Comparison of ENCODE assay signal across 8 cellular contexts in genomic region chr9:136902259-136902821, GRCh38. TPM values are rescaled to one million over a fixed set of nuclear protein-coding genes. Genes with fewer than 3 reads are reported as not detected.
DNase-seq lines count a peak whose midpoint lies in the region; TF ChIP-seq lines count a peak whose summit lies in the region.

No MANE protein-coding gene starts in this region.

- H3K4me3 ChIP-seq in HEK293 (ENCODE audit: low read depth, low read length) (no peak overlapping the region), liver (ENCODE audit: low read depth in 1 of 3, low read length in 3 of 3) (no peak overlapping the region), HAP-1 (no peak overlapping the region)

- peak overlapping the region; percentile 20 to 91 for H3K9ac ChIP-seq in liver (ENCODE audit: low read depth in 1 of 2, low read length in 2 of 2)

- H3K4me1 ChIP-seq in HEK293 (ENCODE audit: control insufficient read depth, insufficient read depth, low read length) (no peaks in the 10 kb centered on the region), liver (ENCODE audit: control insufficient read depth in 4 of 4, insufficient read depth in 4 of 4, low read length in 3 of 4) (peaks cover 12 to 31% (median 20%) of the 10 kb centered on the region in 4 donors), HAP-1 (no peaks in the 10 kb centered on the region)

- 12% methylated on average over 15 of the region's 15 CpGs for WGBS in liver

- TF ChIP-seq RAD21 in liver (IDR thresholded peaks at IDR 0.05), result peak; percentile 43 to 48

- CTCF ChIA-PET in HEK293 (lab: Yijun Ruan, JAX), result interaction anchor here (0.5 to 0.7 kb wide), 2 partner anchors 127 to 230 kb away, joined by 3 read pairs; no protein-coding TSS in a partner anchor

- in situ Hi-C loops in HAP-1 (cut with MboI; ENCODE audit: low sequenced_read_pairs), result no loop called here

- DNase-seq in ELR (ENCODE audit: low read depth), result peak; percentile 70
- DNase-seq in T follicular helper cell (ENCODE audit: low read depth), result peak; percentile 81
- DNase-seq in astrocyte of the hippocampus (ENCODE audit: low read depth, low spot score), result peak; percentile 91
- DNase-seq in stimulated activated CD8-positive, alpha-beta memory T cell treated with anti-CD3 and anti-CD28 coated beads, Interleukin-15, amount 100 ng/mL, for 48 hours (ENCODE audit: low read depth in 2 of 2), result peak; percentile 82
- DNase-seq in NCI-H146 treated with DMSO at 0.1 percent for 48 hours (lab: John Stamatoyannopoulos, UW; ENCODE audit: unreplicated experiment), result no peak
- no peak for DNase-seq in HAP-1 (ENCODE audit: low spot score in 2 of 2)

- H3K9me3 ChIP-seq in HEK293 (ENCODE audit: control insufficient read depth, insufficient read depth, low read depth, low read length), result no peaks in the 10 kb centered on the region
- H3K9me3 ChIP-seq in liver (ENCODE audit: control insufficient read depth in 4 of 4, low read length in 3 of 4), result no peaks in the 10 kb centered on the region
- H3K9me3 ChIP-seq in HAP-1, result no peaks in the 10 kb centered on the region

- POLR2A ChIA-PET in HEK293 (lab: Yijun Ruan, JAX), result interaction anchor here (0.5 to 1.5 kb wide), 3 partner anchors 16 to 59 kb away, joined by 3 to 7 read pairs (median 5); partner anchors contain the start of gene TRAF2

- H3K27ac ChIP-seq in HEK293 (ENCODE audit: extremely low read depth, low read depth, low read length) (0 out of 2 replicates have a peak overlapping the region, but pooled peaks have one; percentile 16), liver (ENCODE audit: low read depth in 1 of 2, low read length in 2 of 2) (peak overlapping the region; percentile 83 to 94)

- no peaks in the 10 kb centered on the region for H3K27me3 ChIP-seq in liver (ENCODE audit: control insufficient read depth in 4 of 4, insufficient read depth in 4 of 4, low read length in 3 of 4)
- no peaks in the 10 kb centered on the region for H3K27me3 ChIP-seq in HAP-1 (ENCODE audit: low read depth)

- H3K36me3 ChIP-seq in HEK293 (ENCODE audit: control insufficient read depth in 2 of 2, insufficient read depth in 1 of 2, low read length in 2 of 2), result peaks cover 19 to 72% of the 10 kb centered on the region in 2 experiments; a peak in 2 of 3 replicates
- peaks cover 0 to 14% (median 9%) of the 10 kb centered on the region in 4 donors for H3K36me3 ChIP-seq in liver (ENCODE audit: control insufficient read depth in 4 of 4, insufficient read depth in 3 of 4, low read depth in 1 of 4, low read length in 3 of 4)
- peaks cover 73% of the 10 kb centered on the region for H3K36me3 ChIP-seq in HAP-1 (replicated peaks)

- no peak for TF ChIP-seq CTCF in HEK293 (tag by site-specific recombination; IDR thresholded peaks at IDR 0.05)
- no peak for TF ChIP-seq CTCF in liver (IDR thresholded peaks at IDR 0.05; ENCODE audit: low read depth, low read length, missing input control)

TF ChIP-seq in HEK293, 187 proteins besides CTCF, POLR2A, EP300 and RAD21 (continues in another document):
- TF ChIP-seq ZNF10 (tag by site-specific recombination; IDR thresholded peaks at IDR 0.05) (no peak), PRDM1 (tag by site-specific recombination; IDR thresholded peaks at IDR 0.05) (no peak), ZNF132 (tag by site-specific recombination; IDR thresholded peaks at IDR 0.05; ENCODE audit: borderline replicate concordance) (no peak), ZNF473 (tag by site-specific recombination; IDR thresholded peaks at IDR 0.05) (no peak), ZNF404 (tag by site-specific recombination; IDR thresholded peaks at IDR 0.05) (no peak)

TF ChIP-seq in liver, 16 proteins besides CTCF, POLR2A, EP300 and RAD21:
- TF ChIP-seq RXRA (IDR thresholded peaks at IDR 0.05), result peak; percentile 26 to 88
- TF ChIP-seq JUND (IDR thresholded peaks at IDR 0.05), result peak in 1 of 2 donors; percentile 51
- TF ChIP-seq SP1 (IDR thresholded peaks at IDR 0.05), result peak; percentile 66
- TF ChIP-seq REST (IDR thresholded peaks at IDR 0.05), result peak; percentile 90
- TF ChIP-seq HNF4G (IDR thresholded peaks at IDR 0.05), result no peak
- TF ChIP-seq NR2F2 (IDR thresholded peaks at IDR 0.05), result no peak
- peak in 1 of 2 donors; percentile 65 for TF ChIP-seq EGR1 (IDR thresholded peaks at IDR 0.05; ENCODE audit: low read depth in 2 of 2)
- TF ChIP-seq TAF1 (conservative IDR thresholded peaks at IDR 0.05), result peak; percentile 80
- TF ChIP-seq, protein P1, sequence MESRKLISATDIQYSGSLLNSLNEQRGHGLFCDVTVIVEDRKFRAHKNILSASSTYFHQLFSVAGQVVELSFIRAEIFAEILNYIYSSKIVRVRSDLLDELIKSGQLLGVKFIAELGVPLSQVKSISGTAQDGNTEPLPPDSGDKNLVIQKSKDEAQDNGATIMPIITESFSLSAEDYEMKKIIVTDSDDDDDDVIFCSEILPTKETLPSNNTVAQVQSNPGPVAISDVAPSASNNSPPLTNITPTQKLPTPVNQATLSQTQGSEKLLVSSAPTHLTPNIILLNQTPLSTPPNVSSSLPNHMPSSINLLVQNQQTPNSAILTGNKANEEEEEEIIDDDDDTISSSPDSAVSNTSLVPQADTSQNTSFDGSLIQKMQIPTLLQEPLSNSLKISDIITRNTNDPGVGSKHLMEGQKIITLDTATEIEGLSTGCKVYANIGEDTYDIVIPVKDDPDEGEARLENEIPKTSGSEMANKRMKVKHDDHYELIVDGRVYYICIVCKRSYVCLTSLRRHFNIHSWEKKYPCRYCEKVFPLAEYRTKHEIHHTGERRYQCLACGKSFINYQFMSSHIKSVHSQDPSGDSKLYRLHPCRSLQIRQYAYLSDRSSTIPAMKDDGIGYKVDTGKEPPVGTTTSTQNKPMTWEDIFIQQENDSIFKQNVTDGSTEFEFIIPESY (IDR thresholded peaks at IDR 0.05), result no peak
- TF ChIP-seq YY1 (IDR thresholded peaks at IDR 0.05), result peak; percentile 88
- no peak for TF ChIP-seq MAX (IDR thresholded peaks at IDR 0.05)
- peak; percentile 44 for TF ChIP-seq FOXA1 (IDR thresholded peaks at IDR 0.05)
- TF ChIP-seq, protein P2, sequence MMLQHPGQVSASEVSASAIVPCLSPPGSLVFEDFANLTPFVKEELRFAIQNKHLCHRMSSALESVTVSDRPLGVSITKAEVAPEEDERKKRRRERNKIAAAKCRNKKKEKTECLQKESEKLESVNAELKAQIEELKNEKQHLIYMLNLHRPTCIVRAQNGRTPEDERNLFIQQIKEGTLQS (IDR thresholded peaks at IDR 0.05), result no peak
- peak in 1 of 2 donors; percentile 34 for TF ChIP-seq GABPA (IDR thresholded peaks at IDR 0.05 in 1 of 2, conservative IDR thresholded peaks at IDR 0.05 in 1 of 2)
- peak; percentile 58 for TF ChIP-seq FOXA2 (IDR thresholded peaks at IDR 0.05)
- peak; percentile 56 to 84 for TF ChIP-seq HNF4A (conservative IDR thresholded peaks at IDR 0.05)

RNA-seq across cellular contexts. Expression of gene TRAF2, which starts 16.0 kb away (rescaled TPM):
- 10 to 100 TPM in 1 of 2 donors, 1 to 10 TPM in 1; 7.5 to 14.9 TPM for total RNA-seq in liver
- 1 to 10 TPM; 4.7 to 6.1 TPM for polyA plus RNA-seq in liver

RNA-seq across cellular contexts. Expression of gene EDF1, which starts 36.2 kb away (rescaled TPM):
- 100 to 1,000 TPM; 123 to 248 TPM for total RNA-seq in liver
- 100 to 1,000 TPM; 289 to 513 TPM for polyA plus RNA-seq in liver

RNA-seq across cellular contexts. Expression of gene FBXW5, which starts 42.2 kb away (rescaled TPM):
- total RNA-seq in liver, result 100 to 1,000 TPM in 1 of 2 donors, 10 to 100 TPM in 1; 64.0 to 163 TPM
- 100 to 1,000 TPM in 1 of 2 donors, 10 to 100 TPM in 1; 87.1 to 130 TPM for polyA plus RNA-seq in liver

RNA-seq across cellular contexts. Expression of gene C8G, which starts 42.7 kb away (rescaled TPM):
- 100 to 1,000 TPM in 1 of 2 donors, 10 to 100 TPM in 1; 25.1 to 323 TPM for total RNA-seq in liver
- polyA plus RNA-seq in liver, result 1,000 to 10,000 TPM in 1 of 2 donors, 100 to 1,000 TPM in 1; 892 to 1,117 TPM

RNA-seq across cellular contexts. Expression of gene LCN12, which starts 49.7 kb away (rescaled TPM):
- 1 to 10 TPM; 2.3 to 5.2 TPM for total RNA-seq in liver
- 10 to 100 TPM in 1 of 2 donors, 1 to 10 TPM in 1; 7.3 to 12.2 TPM for polyA plus RNA-seq in liver

Comparison
In these comparisons a context has a peak if more than half of its experiments do, and no peak if none do; other contexts are left out.
1. DNase-seq: peak in ELR (single experiment), T follicular helper cell (single experiment), astrocyte of the hippocampus (single experiment) and stimulated activated CD8-positive, alpha-beta memory T cell treated with anti-CD3 and anti-CD28 coated beads, Interleukin-15, amount 100 ng/mL, for 48 hours (2 of 2); none in NCI-H146 treated with DMSO at 0.1 percent for 48 hours (single experiment) and HAP-1 (0 of 2).